In genomic region chr13:45082964-45083363, GRCh38 we compare ENCODE assay signal across 23 cellular contexts. TPM values are rescaled to one million over a fixed set of nuclear protein-coding genes. Genes with fewer than 3 reads are reported as not detected.
A peak's percentile ranks its signal among the peaks of the same experiment; 100 is the strongest.
DNase-seq lines count a peak whose midpoint lies in the region; ATAC-seq and TF ChIP-seq lines count a peak whose summit lies in the region.
"Had no signal": no experiment of that assay in that cellular context is flagged by ENCODE, and none has a peak within 500 bp of the region (broad histone marks: within the 10 kb centered on the region; RNA-seq: fewer than 3 reads in every experiment).

No MANE protein-coding gene starts in this region.

- ATAC-seq in IMR-90 (ENCODE audit: low read depth) (peak; percentile 63), GM21825 (IDR thresholded peaks at IDR 0.05; ENCODE audit: unreplicated experiment) (no peak)
- ATAC-seq: activated CD8-positive, alpha-beta T cell treated with anti-CD3 and anti-CD28 coated beads, Interleukin-2, amount 10 ng/mL, durations not matched to agents 7 days and 5 days; esophagus mucosa had no signal

- H3K4me1 ChIP-seq in IMR-90 (ENCODE audit: control insufficient read depth, insufficient read depth, low read length): no peaks in the 10 kb centered on the region
- H3K4me1 ChIP-seq: vagina had no signal

- H3K4ac ChIP-seq in IMR-90 (ENCODE audit: low read depth, low read length): no peak overlapping the region

- H2BK15ac ChIP-seq in IMR-90 (ENCODE audit: low read depth, low read length): no peak overlapping the region

- H3K27me3 ChIP-seq in IMR-90 (ENCODE audit: control insufficient read depth, insufficient read depth, low read length): no peaks in the 10 kb centered on the region; the same call in 1 of the 2 replicates
- H3K27me3 ChIP-seq: dorsolateral prefrontal cortex, vagina had no signal

- H3K9ac ChIP-seq in IMR-90 (ENCODE audit: low read depth, low read length): no peak overlapping the region

- H2AK5ac ChIP-seq in IMR-90 (ENCODE audit: low read depth, low read length): no peak overlapping the region

- dilution Hi-C loops in IMR-90 (cut with HindIII; ENCODE audit: low sequenced_read_pairs, unreplicated experiment): no loop called here

- H3K36me3 ChIP-seq in IMR-90 (ENCODE audit: control insufficient read depth, insufficient read depth, low read length): no peaks in the 10 kb centered on the region
- H3K36me3 ChIP-seq: vagina had no signal

- H3K4me3 ChIP-seq in AG10803 (ENCODE audit: low read length) (no peak overlapping the region), IMR-90 (ENCODE audit: insufficient read depth, low read depth, low read length) (no peak overlapping the region), astrocyte of the spinal cord (ENCODE audit: low read depth, low read length) (no peak overlapping the region)
- H3K4me3 ChIP-seq: dorsolateral prefrontal cortex, skin epidermis, vagina had no signal

- H2AK9ac ChIP-seq in IMR-90 (replicated peaks; ENCODE audit: low read depth, low read length, poor library complexity): no peak overlapping the region

- no peak overlapping the region for H4K91ac ChIP-seq in IMR-90 (ENCODE audit: insufficient read depth, low read depth, low read length)

- no peak overlapping the region for H3K23ac ChIP-seq in IMR-90 (ENCODE audit: low read depth, low read length)

- POLR2A ChIA-PET in IMR-90 (lab: Charles Lee; ENCODE audit: unreplicated experiment): no interaction called here

- H4K20me1 ChIP-seq in IMR-90 (ENCODE audit: insufficient read depth, low read length): no peaks in the 10 kb centered on the region

- H2AFZ ChIP-seq in IMR-90 (replicated peaks; ENCODE audit: low read length, poor library complexity): no peak overlapping the region

- H3K4me2 ChIP-seq in IMR-90 (ENCODE audit: low read depth, low read length): no peak overlapping the region

- WGBS in IMR-90 (ENCODE audit: extremely low coverage in 2 of 2, insufficient read length in 1 of 2), 2 experiments: 79% methylated on average over 2 of the region's 6 CpGs; no CpG with 5 or more reads in 1 of the 2 experiments

- no peak overlapping the region for H4K8ac ChIP-seq in IMR-90 (ENCODE audit: low read depth in 2 of 2, low read length in 2 of 2)

- no peak overlapping the region for H3K56ac ChIP-seq in IMR-90 (ENCODE audit: extremely low read depth, insufficient read depth, low read length)

- no TSS peak for BruUV-seq in IMR-90 (replicated peaks; lab: Mats Ljungman, UMichigan)

- H4K5ac ChIP-seq in IMR-90 (ENCODE audit: low read depth, low read length): no peak overlapping the region

- no peak overlapping the region for H3K27ac ChIP-seq in IMR-90 (ENCODE audit: insufficient read depth, low read length)
- H3K27ac ChIP-seq: dorsolateral prefrontal cortex, skin epidermis, vagina had no signal

- TF ChIP-seq CTCF in AG10803 (conservative IDR thresholded peaks at IDR 0.05; ENCODE audit: low read length): no peak
- TF ChIP-seq CTCF in IMR-90 (conservative IDR thresholded peaks at IDR 0.05; ENCODE audit: low read depth, low read length): no peak
- no peak for TF ChIP-seq CTCF in astrocyte of the spinal cord (IDR thresholded peaks at IDR 0.05; ENCODE audit: low read depth, low read length)

- H2BK20ac ChIP-seq in IMR-90 (ENCODE audit: low read depth, low read length): no peak overlapping the region

- DNase-seq in AG10803 (ENCODE audit: low read depth) (peak; percentile 91), IMR-90 (peak; percentile 66), astrocyte of the spinal cord (ENCODE audit: low read depth, low spot score) (peak; percentile 32), hepatic stellate cell (ENCODE audit: low spot score) (peak; percentile 8)
- no peak for DNase-seq in NK-92 treated with Interleukin-12 subunit alpha and Interleukin-12 subunit beta, amount 100 ng/mL, for 24 hours (lab: John Stamatoyannopoulos, UW)
- no peak for DNase-seq in activated CD4-positive, alpha-beta T cell treated with anti-CD3 and anti-CD28 coated beads, Interleukin-2, amount 50 U/mL, for 4 hours
- DNase-seq in activated CD8-positive, alpha-beta memory T cell treated with anti-CD3 and anti-CD28 coated beads, Interleukin-2, amount 50 U/mL, for 48 hours: no peak
- DNase-seq: activated B cell treated with CpG ODN at 0.5 μM for 24 hours; activated CD8-positive, alpha-beta T cell treated with anti-CD3 and anti-CD28 coated beads, Interleukin-2, amount 10 ng/mL, durations not matched to agents 7 days and 5 days; activated naive CD4-positive, alpha-beta T cell treated with anti-CD3 and anti-CD28 coated beads, Interleukin-2, amount 50 U/mL, for 16 hours; activated T-cell treated with anti-CD3 and anti-CD28 coated beads, Interleukin-2, amount 50 U/mL, for 48 hours; Calu3; dorsolateral prefrontal cortex; NCI-H1048; NCI-H2081; NCI-H524; posterior cingulate gyrus; SIG-M5; stimulated activated CD4-positive, alpha-beta T cell treated with anti-CD3 and anti-CD28 coated beads, Interleukin-2, amount 100 ng/mL, for 48 hours had no signal

- TF ChIP-seq RAD21 in IMR-90 (IDR thresholded peaks at IDR 0.05; ENCODE audit: low read length): no peak

- H2BK120ac ChIP-seq in IMR-90 (ENCODE audit: low read depth, low read length): no peak overlapping the region

- H2BK5ac ChIP-seq in IMR-90 (ENCODE audit: low read depth, low read length, poor library complexity, severe bottlenecking): no peak overlapping the region

- no peak overlapping the region for H3K18ac ChIP-seq in IMR-90 (ENCODE audit: low read depth, low read length)

- no peaks in the 10 kb centered on the region for H3K9me1 ChIP-seq in IMR-90 (ENCODE audit: insufficient read depth, low read length)

- intact Hi-C loops in IMR-90 (cut with micrococcal nuclease): no loop called here

- H3K79me1 ChIP-seq in IMR-90 (ENCODE audit: low read depth in 1 of 2, low read length in 2 of 2): no peaks in the 10 kb centered on the region

- no peak overlapping the region for H3K14ac ChIP-seq in IMR-90 (replicated peaks; ENCODE audit: low read depth, low read length)

- TF ChIP-seq POLR2A in IMR-90 (IDR thresholded peaks at IDR 0.05; ENCODE audit: low read depth, low read length): no peak

- CTCF ChIA-PET in IMR-90 (lab: Yijun Ruan, JAX): no interaction called here

- in situ Hi-C loops in IMR-90 (cut with MboI; ENCODE audit: low sequenced_read_pairs): no loop called here
- in situ Hi-C loops in astrocyte of the spinal cord (cut with HindIII; ENCODE audit: low sequenced_read_pairs): no loop called here

- no peaks in the 10 kb centered on the region for H3K9me3 ChIP-seq in IMR-90 (ENCODE audit: control insufficient read depth, insufficient read depth, low read length)
- H3K9me3 ChIP-seq: vagina had no signal

TF ChIP-seq in IMR-90, 13 proteins besides CTCF, POLR2A, EP300 and RAD21:
- TF ChIP-seq BHLHE40 (IDR thresholded peaks at IDR 0.05; ENCODE audit: low read depth, low read length): no peak
- no peak for TF ChIP-seq SMC3 (IDR thresholded peaks at IDR 0.05; ENCODE audit: low read depth, low read length)
- no peak for TF ChIP-seq MXI1 (IDR thresholded peaks at IDR 0.05; ENCODE audit: borderline replicate concordance, low read depth, low read length)
- TF ChIP-seq MAZ (IDR thresholded peaks at IDR 0.05; ENCODE audit: borderline replicate concordance, low read depth, low read length): no peak
- no peak for TF ChIP-seq CEBPB (IDR thresholded peaks at IDR 0.05; ENCODE audit: low read depth, low read length)
- TF ChIP-seq FOS (IDR thresholded peaks at IDR 0.05; ENCODE audit: low read depth, low read length): no peak
- TF ChIP-seq, protein P1, sequence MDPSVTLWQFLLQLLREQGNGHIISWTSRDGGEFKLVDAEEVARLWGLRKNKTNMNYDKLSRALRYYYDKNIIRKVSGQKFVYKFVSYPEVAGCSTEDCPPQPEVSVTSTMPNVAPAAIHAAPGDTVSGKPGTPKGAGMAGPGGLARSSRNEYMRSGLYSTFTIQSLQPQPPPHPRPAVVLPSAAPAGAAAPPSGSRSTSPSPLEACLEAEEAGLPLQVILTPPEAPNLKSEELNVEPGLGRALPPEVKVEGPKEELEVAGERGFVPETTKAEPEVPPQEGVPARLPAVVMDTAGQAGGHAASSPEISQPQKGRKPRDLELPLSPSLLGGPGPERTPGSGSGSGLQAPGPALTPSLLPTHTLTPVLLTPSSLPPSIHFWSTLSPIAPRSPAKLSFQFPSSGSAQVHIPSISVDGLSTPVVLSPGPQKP (IDR thresholded peaks at IDR 0.05; ENCODE audit: borderline replicate concordance, low read depth, low read length): no peak

RNA-seq across cellular contexts. Expression of gene GTF2F2, which starts 37.3 kb away (rescaled TPM):
- total RNA-seq in IMR-90 (2012; rRNA removed): 16.5 and 35.6 TPM in 2 replicates
- 19.2 and 21.0 TPM in 2 replicates for polyA plus RNA-seq in IMR-90 (2012; rRNA removed)
- polyA plus RNA-seq in IMR-90 (2012; cell fraction: cytosol; rRNA removed): 5.5 and 7.9 TPM in 2 replicates
- 2.6 and 9.0 TPM in 2 replicates for polyA plus RNA-seq in IMR-90 (2012; cell fraction: nucleus; rRNA removed; ENCODE audit: low replicate concordance)

Comparison
In these comparisons a context has a peak if more than half of its experiments do, and no peak if none do; other contexts are left out.
1. DNase-seq: peak in AG10803 (single experiment), IMR-90 (single experiment), astrocyte of the spinal cord (single experiment) and hepatic stellate cell (single experiment); none in NK-92 treated with Interleukin-12 subunit alpha and Interleukin-12 subunit beta, amount 100 ng/mL, for 24 hours (single experiment), activated CD4-positive, alpha-beta T cell treated with anti-CD3 and anti-CD28 coated beads, Interleukin-2, amount 50 U/mL, for 4 hours (0 of 2) and activated CD8-positive, alpha-beta memory T cell treated with anti-CD3 and anti-CD28 coated beads, Interleukin-2, amount 50 U/mL, for 48 hours (single experiment).